31 cellular contexts compared by ENCODE assay signal in genomic region chr2:185246717-185247116, GRCh38.
DNase-seq lines count a peak whose midpoint lies in the region; ATAC-seq, FAIRE-seq and TF ChIP-seq lines count a peak whose summit lies in the region.
"Had no signal": no experiment of that assay in that cellular context is flagged by ENCODE, and none has a peak within 500 bp of the region (broad histone marks: within the 10 kb centered on the region; RNA-seq: fewer than 3 reads in every experiment).

No MANE protein-coding gene starts in this region.

- H3K27ac ChIP-seq in HepG2 (ENCODE audit: extremely low read length, insufficient read depth, low read length) (no peak overlapping the region), right lobe of liver (no peak overlapping the region), K562 (ENCODE audit: extremely low read depth, low read depth, low read length) (no peak overlapping the region)
- H3K27ac ChIP-seq: 22Rv1; A549; BLaER1; BLaER1 treated with 17β-estradiol and CSF1 and Interleukin-3, amounts not matched to agents 10 nM and 100 nM; C4-2B had no signal

- H4K20me1 ChIP-seq in HepG2 (ENCODE audit: insufficient read depth, low read length), result no peaks in the 10 kb centered on the region
- H4K20me1 ChIP-seq in K562 (replicated peaks; ENCODE audit: control insufficient read depth, insufficient read depth, low read length), result no peaks in the 10 kb centered on the region
- H4K20me1 ChIP-seq: BLaER1; BLaER1 treated with 17β-estradiol and CSF1 and Interleukin-3, amounts not matched to agents 10 nM and 100 nM had no signal

- TF ChIP-seq EP300 in HepG2 (IDR thresholded peaks at IDR 0.05; ENCODE audit: low read depth in 2 of 2, low read length in 2 of 2), result no peak
- no peak for TF ChIP-seq EP300 in HepG2 (CRISPR knock-in tag; IDR thresholded peaks at IDR 0.05; ENCODE audit: borderline replicate concordance)
- no peak for TF ChIP-seq EP300 in K562 (IDR thresholded peaks at IDR 0.05; ENCODE audit: low read length)

- CTCF ChIA-PET in HepG2 (lab: Yijun Ruan, JAX; ENCODE audit: low intra/inter-chr PET ratio, low total read pairs) (no interaction called here), K562 (lab: Yijun Ruan, JAX; ENCODE audit: low intra/inter-chr PET ratio) (no interaction called here)

- no peak for DNase-seq in HepG2 (ENCODE audit: low spot score)
- DNase-seq in right lobe of liver, result no peak
- no peak for DNase-seq in K562 (ENCODE audit: extremely low read depth in 1 of 4, low spot score in 3 of 4)
- no peak for DNase-seq in kidney tubule cell (ENCODE audit: low spot score)
- DNase-seq: 8988T; ACHN; AML-193; BE2C; C1 segment of cervical spinal cord; Caco-2; Calu3; CD4-positive, alpha-beta memory T cell; CD4-positive, alpha-beta T cell; CD4-positive, CD25-positive, alpha-beta regulatory T cell; CD8-positive, alpha-beta memory T cell; CD8-positive, alpha-beta T cell; COR-L47; DMS 273 treated with DMSO at 0.1 percent for 48 hours; DMS153; DMS53; DMS79; DMS79 treated with DMSO at 0.1 percent for 48 hours; DND-41; EL had no signal

- H3K79me2 ChIP-seq in HepG2 (ENCODE audit: insufficient read depth, low read length) (no peaks in the 10 kb centered on the region), K562 (ENCODE audit: control insufficient read depth, insufficient read depth, low read length) (no peaks in the 10 kb centered on the region)

- TF ChIP-seq CTCF in HepG2 (CRISPR knock-in tag; IDR thresholded peaks at IDR 0.05) (no peak), right lobe of liver (IDR thresholded peaks at IDR 0.05) (no peak), K562 (IDR thresholded peaks at IDR 0.05 in 2 of 3, conservative IDR thresholded peaks at IDR 0.05 in 1 of 3; ENCODE audit: insufficient read depth in 2 of 3, low read depth in 1 of 3, low read length in 3 of 3) (no peak)

- H3K4me2 ChIP-seq in HepG2 (ENCODE audit: low read depth, low read length) (no peak overlapping the region), K562 (ENCODE audit: insufficient read depth, low read length) (no peak overlapping the region)
- H3K4me2 ChIP-seq: A549; BLaER1; BLaER1 treated with 17β-estradiol and CSF1 and Interleukin-3, amounts not matched to agents 10 nM and 100 nM had no signal

- POLR2A ChIA-PET in HepG2 (lab: Yijun Ruan, JAX) (no interaction called here), K562 (lab: Yijun Ruan, JAX) (no interaction called here)

- no peak for TF ChIP-seq POLR2A in HepG2 (IDR thresholded peaks at IDR 0.05; ENCODE audit: insufficient read depth in 1 of 2, low read depth in 2 of 2, low read length in 2 of 2)
- no peak for TF ChIP-seq POLR2A in right lobe of liver (IDR thresholded peaks at IDR 0.05)
- TF ChIP-seq POLR2A in K562 (conservative IDR thresholded peaks at IDR 0.05), result no peak

- H3K36me3 ChIP-seq in HepG2 (replicated peaks in 1 of 2; ENCODE audit: control insufficient read depth in 1 of 2, insufficient read depth in 2 of 2, low read length in 2 of 2), result no peaks in the 10 kb centered on the region
- no peaks in the 10 kb centered on the region for H3K36me3 ChIP-seq in right lobe of liver
- H3K36me3 ChIP-seq in K562 (ENCODE audit: control insufficient read depth, insufficient read depth, low read length), result no peaks in the 10 kb centered on the region
- H3K36me3 ChIP-seq: BE2C; BLaER1; BLaER1 treated with 17β-estradiol and CSF1 and Interleukin-3, amounts not matched to agents 10 nM and 100 nM had no signal

- H3K9ac ChIP-seq in HepG2 (ENCODE audit: insufficient read depth, low read depth, low read length) (no peak overlapping the region), K562 (ENCODE audit: insufficient read depth in 1 of 2, low read depth in 2 of 2, low read length in 2 of 2) (no peak overlapping the region)
- H3K9ac ChIP-seq: BLaER1; BLaER1 treated with 17β-estradiol and CSF1 and Interleukin-3, amounts not matched to agents 10 nM and 100 nM had no signal

- intact Hi-C loops in HepG2 (cut with micrococcal nuclease; ENCODE audit: unreplicated experiment) (no loop called here), right lobe of liver (cut with DNase I) (no loop called here), K562 (cut with micrococcal nuclease) (no loop called here)

- H3K4me1 ChIP-seq in HepG2 (ENCODE audit: insufficient read depth, low read length) (no peaks in the 10 kb centered on the region), right lobe of liver (no peaks in the 10 kb centered on the region), K562 (replicated peaks in 1 of 2; ENCODE audit: control insufficient read depth in 2 of 2, insufficient read depth in 2 of 2, low read length in 2 of 2) (no peaks in the 10 kb centered on the region)
- H3K4me1 ChIP-seq: A549; BE2C; BLaER1; BLaER1 treated with 17β-estradiol and CSF1 and Interleukin-3, amounts not matched to agents 10 nM and 100 nM had no signal

- TF ChIP-seq RAD21 in HepG2 (CRISPR knock-in tag; IDR thresholded peaks at IDR 0.05) (no peak), K562 (CRISPR knock-in tag; conservative IDR thresholded peaks at IDR 0.05 in 1 of 2, IDR thresholded peaks at IDR 0.05 in 1 of 2) (no peak)

- ATAC-seq in HepG2 (no peak), right lobe of liver (no peak), K562 (no peak)
- ATAC-seq: A549; CD8-positive, alpha-beta T cell had no signal

- H2AFZ ChIP-seq in HepG2 (ENCODE audit: low read length) (no peak overlapping the region), K562 (ENCODE audit: low read depth, low read length) (no peak overlapping the region)

- H3K27me3 ChIP-seq in HepG2 (ENCODE audit: control insufficient read depth in 1 of 2, insufficient read depth in 2 of 2, low read length in 2 of 2) (no peaks in the 10 kb centered on the region), right lobe of liver (no peaks in the 10 kb centered on the region), K562 (ENCODE audit: control insufficient read depth in 2 of 2, insufficient read depth in 2 of 2, low read length in 2 of 2) (no peaks in the 10 kb centered on the region)
- H3K27me3 ChIP-seq: BE2C; BLaER1; BLaER1 treated with 17β-estradiol and CSF1 and Interleukin-3, amounts not matched to agents 10 nM and 100 nM had no signal

- no TSS peak for BruUV-seq in HepG2 (replicated peaks; lab: Mats Ljungman, UMichigan)
- no TSS peak for BruUV-seq in K562 (replicated peaks; lab: Mats Ljungman, UMichigan)

- no peak for FAIRE-seq in HepG2 (lab: Jason Lieb, UNC)
- no peak for FAIRE-seq in K562 (lab: Jason Lieb, UNC)
- FAIRE-seq: A204.1, A549, D721Med had no signal

- H3K9me1 ChIP-seq in K562 (ENCODE audit: control insufficient read depth, insufficient read depth, low read length), result no peaks in the 10 kb centered on the region

- peaks cover 7% of the 10 kb centered on the region; the same call in 1 of the 2 replicates for H3K9me3 ChIP-seq in HepG2 (ENCODE audit: low read length)
- H3K9me3 ChIP-seq in right lobe of liver, result no peaks in the 10 kb centered on the region
- no peaks in the 10 kb centered on the region for H3K9me3 ChIP-seq in K562 (replicated peaks; ENCODE audit: control insufficient read depth, insufficient read depth, low read depth, low read length)
- H3K9me3 ChIP-seq: BE2C, BLaER1, Caco-2 had no signal

- H3K4me3 ChIP-seq in HepG2 (replicated peaks in 1 of 3; ENCODE audit: insufficient read depth in 1 of 3, low read depth in 2 of 3, low read length in 3 of 3), result no peak overlapping the region
- no peak overlapping the region for H3K4me3 ChIP-seq in right lobe of liver
- no peak overlapping the region for H3K4me3 ChIP-seq in K562
- H3K4me3 ChIP-seq: A549; BLaER1; BLaER1 treated with 17β-estradiol and CSF1 and Interleukin-3, amounts not matched to agents 10 nM and 100 nM had no signal

- in situ Hi-C loops in HepG2 (cut with HindIII; ENCODE audit: extremely low pct_ligation_motif_present, low pct_unique_long_range_greater_than_20kb) (no loop called here), K562 (cut with MboI) (no loop called here)

TF ChIP-seq in HepG2, 621 proteins besides CTCF, POLR2A, EP300 and RAD21 (continues in another document):
- peak; percentile 53 to 72; a peak in 3 of 4 replicates for TF ChIP-seq MAFK (conservative IDR thresholded peaks at IDR 0.05 in 1 of 2, IDR thresholded peaks at IDR 0.05 in 1 of 2; ENCODE audit: low read length in 2 of 2)
- TF ChIP-seq ATF6 (CRISPR knock-in tag; conservative IDR thresholded peaks at IDR 0.05), result no peak
- no peak for TF ChIP-seq LCORL (IDR thresholded peaks at IDR 0.05)
- TF ChIP-seq LCORL (CRISPR knock-in tag; IDR thresholded peaks at IDR 0.05), result no peak

TF ChIP-seq in K562, 482 proteins besides CTCF, POLR2A, EP300 and RAD21:
- TF ChIP-seq NFRKB (IDR thresholded peaks at IDR 0.05; ENCODE audit: low read depth) (no peak), ZNF316 (IDR thresholded peaks at IDR 0.05) (peak; percentile 45; the same call in 1 of the 2 replicates), ZEB2 (IDR thresholded peaks at IDR 0.05) (no peak)

Comparison
In these comparisons a context has a peak if more than half of its experiments do, and no peak if none do; other contexts are left out.
1. Of the 241 proteins assayed by ChIP-seq in both HepG2 and K562: peak only in HepG2: MAFF and MAFK; only in K562: none; in both: none; in neither: 239.